In genomic region chr13:112066624-112067004, GRCh38 we compare ENCODE assay signal across 10 cellular contexts. TPM values are rescaled to one million over a fixed set of nuclear protein-coding genes. Genes with fewer than 3 reads are reported as not detected.
DNase-seq lines count a peak whose midpoint lies in the region; ATAC-seq, FAIRE-seq and TF ChIP-seq lines count a peak whose summit lies in the region.
"Had no signal": no experiment of that assay in that cellular context is flagged by ENCODE, and none has a peak within 500 bp of the region (broad histone marks: within the 10 kb centered on the region; RNA-seq: fewer than 3 reads in every experiment).

No MANE protein-coding gene starts in this region.

- H3K27ac ChIP-seq in left ventricle myocardium inferior (replicated peaks) (no peak overlapping the region), small intestine (ENCODE audit: low read depth in 1 of 2, low read length in 1 of 2) (no peak overlapping the region)
- H3K27ac ChIP-seq: 22Rv1 had no signal

- peaks cover 29% of the 10 kb centered on the region for H3K4me1 ChIP-seq in left ventricle myocardium inferior
- no peaks in the 10 kb centered on the region for H3K4me1 ChIP-seq in small intestine (ENCODE audit: control insufficient read depth in 2 of 2, insufficient read depth in 1 of 2, low read depth in 1 of 2, low read length in 1 of 2)

- TF ChIP-seq CTCF in left ventricle myocardium inferior (IDR thresholded peaks at IDR 0.05; ENCODE audit: borderline replicate concordance) = no peak

- H3K27me3 ChIP-seq in left ventricle myocardium inferior (ENCODE audit: low read depth) (peaks cover 95% of the 10 kb centered on the region), small intestine (ENCODE audit: control insufficient read depth in 2 of 2, insufficient read depth in 2 of 2, low read length in 2 of 2) (peaks cover 33 to 49% of the 10 kb centered on the region in 2 donors)

- no peaks in the 10 kb centered on the region for H3K9me3 ChIP-seq in left ventricle myocardium inferior (replicated peaks)
- H3K9me3 ChIP-seq in small intestine (ENCODE audit: control insufficient read depth, low read depth) = no peaks in the 10 kb centered on the region

- DNase-seq in NCI-H524 (lab: John Stamatoyannopoulos, UW) = peak; percentile 61 to 87
- no peak for DNase-seq in NCI-H524 treated with DMSO at 0.1 percent for 48 hours (lab: John Stamatoyannopoulos, UW)
- DNase-seq in activated T-cell treated with anti-CD3 and anti-CD28 coated beads, Interleukin-2, amount 50 U/mL, for 48 hours = peak; percentile 63 to 72
- DNase-seq in left ventricle myocardium inferior = peak; percentile 52
- DNase-seq in small intestine = peak; percentile 3
- DNase-seq in HK-2 (ENCODE audit: unreplicated experiment) = no peak
- DNase-seq in NCI-H446 (lab: John Stamatoyannopoulos, UW) = no peak

- intact Hi-C loops in left ventricle myocardium inferior (cut with micrococcal nuclease) = no loop called here

- FAIRE-seq in small intestine (lab: Jason Lieb, UNC) = no peak

- 2 to 4% (median 4%) methylated on average over 41 to 56 of the region's 56 CpGs for WGBS in small intestine, 3 donors

- H3K36me3 ChIP-seq in left ventricle myocardium inferior (no peaks in the 10 kb centered on the region), small intestine (ENCODE audit: control insufficient read depth in 2 of 2, insufficient read depth in 2 of 2, low read length in 2 of 2) (no peaks in the 10 kb centered on the region)

- peak overlapping the region; percentile 61 for H3K4me3 ChIP-seq in left ventricle myocardium inferior
- peak overlapping the region in 1 of 2 donors; percentile 46 for H3K4me3 ChIP-seq in small intestine (ENCODE audit: low read depth in 1 of 2, low read length in 2 of 2)

- ATAC-seq in GM21528 (IDR thresholded peaks at IDR 0.05; ENCODE audit: low FRiP score, unreplicated experiment) = no peak

RNA-seq across cellular contexts. Expression of gene SOX1, which starts 0.3 kb away (rescaled TPM):
- not detected for total RNA-seq in left ventricle myocardium inferior
- polyA plus RNA-seq in small intestine = under 1 TPM in 1 of 3 donors, not detected in 2; 0.03 TPM
- polyA plus RNA-seq: IgD-negative memory B cell had no signal

Comparison
In these comparisons a context has a peak if more than half of its experiments do, and no peak if none do; other contexts are left out.
1. DNase-seq: peak in NCI-H524 (2 of 2), activated T-cell treated with anti-CD3 and anti-CD28 coated beads, Interleukin-2, amount 50 U/mL, for 48 hours (2 of 2), left ventricle myocardium inferior (single experiment) and small intestine (single experiment); none in NCI-H524 treated with DMSO at 0.1 percent for 48 hours (single experiment), HK-2 (single experiment) and NCI-H446 (0 of 2).